ENCODE assay signal across 8 cellular contexts in genomic region chr14:20970983-20971704, GRCh38. TPM values are rescaled to one million over a fixed set of nuclear protein-coding genes. Genes with fewer than 3 reads are reported as not detected.
DNase-seq lines count a peak whose midpoint lies in the region; ATAC-seq and TF ChIP-seq lines count a peak whose summit lies in the region.

No MANE protein-coding gene starts in this region.

- H3K36me3 ChIP-seq in SJCRH30 (no peaks in the 10 kb centered on the region), suprapubic skin (no peaks in the 10 kb centered on the region)

- no peak for TF ChIP-seq EP300 in suprapubic skin (IDR thresholded peaks at IDR 0.05)

- H3K4me3 ChIP-seq in SJCRH30 (peak overlapping the region; percentile 64), suprapubic skin (peak overlapping the region; percentile 64)

- DNase-seq in GF-D8 (lab: John Stamatoyannopoulos, UW) (peak; percentile 40), H9 (peak; percentile 94), LoVo (ENCODE audit: low spot score) (peak; percentile 87), SJCRH30 (peak; percentile 77 to 89), glomerular visceral epithelial cell (ENCODE audit: extremely low spot score) (peak; percentile 91), omental fat pad (ENCODE audit: low spot score) (peak; percentile 77), suprapubic skin (ENCODE audit: low spot score in 2 of 2) (peak; percentile 89 to 91)
- peak; percentile 81 for DNase-seq in activated naive CD4-positive, alpha-beta T cell treated with Interleukin-2 at 50 U/mL for 16 hours

- H3K9ac ChIP-seq in H9 (ENCODE audit: extremely low read depth, insufficient read length, low read length) = peak overlapping the region; percentile 60

- H3K27me3 Mint-ChIP-seq in H9 (ENCODE audit: low read depth) = peaks cover 31% of the 10 kb centered on the region

- H3K27ac ChIP-seq in H9 (ENCODE audit: insufficient read length, low read depth, low read length) (no peak overlapping the region), SJCRH30 (peak overlapping the region; percentile 16; the same call in 1 of the 2 replicates), suprapubic skin (peak overlapping the region; percentile 59)

- H3K27ac Mint-ChIP-seq in H9 = peak overlapping the region; percentile 89 to 99 (median 97); a peak in 6 of 7 replicates

- H3T11ph ChIP-seq in H9 (ENCODE audit: low read length) = no peak overlapping the region

- H3K4ac ChIP-seq in H9 (ENCODE audit: low read depth, low read length) = no peak overlapping the region

- no peaks in the 10 kb centered on the region for H3K27me3 ChIP-seq in H9 (ENCODE audit: insufficient read depth, low read length)
- H3K27me3 ChIP-seq in SJCRH30 = no peaks in the 10 kb centered on the region
- no peaks in the 10 kb centered on the region for H3K27me3 ChIP-seq in suprapubic skin

- H4K8ac ChIP-seq in H9 (replicated peaks; ENCODE audit: insufficient read length, low read depth, low read length) = no peak overlapping the region

- H3K23ac ChIP-seq in H9 (ENCODE audit: insufficient read length, low read depth, low read length) = no peak overlapping the region

- H3K56ac ChIP-seq in H9 (ENCODE audit: insufficient read length, low read depth, low read length) = no peak overlapping the region

- no peaks in the 10 kb centered on the region for H3K79me2 ChIP-seq in H9 (ENCODE audit: insufficient read depth, low read length)

- H3K4me1 ChIP-seq in H9 (ENCODE audit: insufficient read depth, low read length) (no peaks in the 10 kb centered on the region), SJCRH30 (peaks cover 7% of the 10 kb centered on the region), suprapubic skin (peaks cover 22% of the 10 kb centered on the region)

- no peak overlapping the region for H4K5ac ChIP-seq in H9 (ENCODE audit: insufficient read length, low read depth, low read length)

- no peak for TF ChIP-seq POLR2A in suprapubic skin (IDR thresholded peaks at IDR 0.05)

- H2BK120ac ChIP-seq in H9 (ENCODE audit: low read depth, low read length, poor library complexity, severe bottlenecking) = no peak overlapping the region

- peak; percentile 96 for ATAC-seq in omental fat pad (ENCODE audit: low FRiP score)

- peak overlapping the region; percentile 75 for H3K4me2 ChIP-seq in H9 (ENCODE audit: insufficient read depth, insufficient read length, low read length)

- peak overlapping the region; percentile 6 for H3K18ac ChIP-seq in H9 (ENCODE audit: insufficient read length, low read depth, low read length)

- H3K9me3 Mint-ChIP-seq in H9 = no peaks in the 10 kb centered on the region

- no peak overlapping the region for H2BK20ac ChIP-seq in H9 (ENCODE audit: low read depth, low read length, poor library complexity, severe bottlenecking)

- H3K23me2 ChIP-seq in H9 (ENCODE audit: insufficient read length, low read depth, low read length, poor library complexity, severe bottlenecking) = peaks cover 6% of the 10 kb centered on the region

- H3K4me1 Mint-ChIP-seq in H9 = peaks cover 8 to 12% of the 10 kb centered on the region in 2 experiments

- no peak overlapping the region for H2BK12ac ChIP-seq in H9 (ENCODE audit: insufficient read length, low read depth, low read length)

- no peak overlapping the region for H2AK5ac ChIP-seq in H9 (ENCODE audit: insufficient read length, low read length)

- no peaks in the 10 kb centered on the region for H4K20me1 ChIP-seq in H9 (ENCODE audit: control insufficient read depth, insufficient read depth, insufficient read length)

- no peak overlapping the region for H2BK5ac ChIP-seq in H9 (ENCODE audit: insufficient read length, low read length)

- H4K91ac ChIP-seq in H9 (ENCODE audit: insufficient read length, low read depth, low read length) = no peak overlapping the region

- peak overlapping the region; percentile 91 to 94 for H3K4me3 Mint-ChIP-seq in H9

- WGBS in H9 (ENCODE audit: extremely low coverage, insufficient read length, low lambda C conversion rate) = no CpG with 5 or more reads among the region's 47 CpGs
- 0% methylated on average over 12 of the region's 47 CpGs for WGBS in suprapubic skin

- peak overlapping the region; percentile 6 for H2AFZ ChIP-seq in H9 (ENCODE audit: low read length)

- peak overlapping the region; percentile 77; the same call in 1 of the 2 replicates for H3K14ac ChIP-seq in H9 (ENCODE audit: insufficient read depth, low read length)

- no peaks in the 10 kb centered on the region for H3K9me3 ChIP-seq in H9 (ENCODE audit: control insufficient read depth, low read depth, low read length)
- no peaks in the 10 kb centered on the region for H3K9me3 ChIP-seq in SJCRH30 (replicated peaks)
- H3K9me3 ChIP-seq in suprapubic skin = no peaks in the 10 kb centered on the region

- H2BK15ac ChIP-seq in H9 (ENCODE audit: low read depth, low read length) = no peak overlapping the region

- TF ChIP-seq CTCF in H9 (conservative IDR thresholded peaks at IDR 0.05) (peak; percentile 86), omental fat pad (IDR thresholded peaks at IDR 0.05) (peak in 2 of 3 donors; percentile 72 to 77), suprapubic skin (IDR thresholded peaks at IDR 0.05) (peak; percentile 81 to 90)

- H3K79me1 ChIP-seq in H9 (ENCODE audit: insufficient read depth, low read depth, low read length, poor library complexity, severe bottlenecking) = no peaks in the 10 kb centered on the region

- no peaks in the 10 kb centered on the region for H3K36me3 Mint-ChIP-seq in H9 (ENCODE audit: insufficient read depth in 1 of 3, low read depth in 3 of 3)

RNA-seq across cellular contexts. Expression of gene RNASE2, which starts 15.9 kb away (rescaled TPM):
- total RNA-seq in H9 (2021) (not detected in 2 replicates), omental fat pad (1 to 10 TPM; 2.5 to 8.2 (median 5.5) TPM), suprapubic skin (1 to 10 TPM in 1 of 4 donors, not detected in 3; 1.6 TPM)
- total RNA-seq in SJCRH30 (2014; rRNA removed; shearing (Covaris generic)) = not detected in 2 replicates

RNA-seq across cellular contexts. Expression of gene METTL17, which starts 18.6 kb away (rescaled TPM):
- total RNA-seq in H9 (2021) = 77.9 and 81.4 TPM in 2 replicates
- total RNA-seq in SJCRH30 (2014; rRNA removed; shearing (Covaris generic)) = 49.6 and 70.4 TPM in 2 replicates
- 10 to 100 TPM; 36.8 to 89.7 (median 51.3) TPM for total RNA-seq in omental fat pad
- 100 to 1,000 TPM in 2 of 4 donors, 10 to 100 TPM in 2; 64.9 to 332 (median 96.3) TPM for total RNA-seq in suprapubic skin

RNA-seq across cellular contexts. Expression of gene SLC39A2, which starts 27.9 kb away (rescaled TPM):
- not detected in 2 replicates for total RNA-seq in H9 (2021)
- total RNA-seq in SJCRH30 (2014; rRNA removed; shearing (Covaris generic)) = 0.06 TPM in 1 of 2 replicates, not detected in the other
- not detected for total RNA-seq in omental fat pad
- 10 to 100 TPM in 3 of 4 donors, 1 to 10 TPM in 1; 5.1 to 46.7 (median 33.7) TPM for total RNA-seq in suprapubic skin

RNA-seq across cellular contexts. Expression of gene NDRG2, which starts 53.7 kb away (rescaled TPM):
- total RNA-seq in H9 (2021) (18.1 and 20.6 TPM in 2 replicates), omental fat pad (100 to 1,000 TPM; 169 to 444 (median 218) TPM), suprapubic skin (100 to 1,000 TPM; 269 to 433 (median 295) TPM)
- 4.9 and 5.8 TPM in 2 replicates for total RNA-seq in SJCRH30 (2014; rRNA removed; shearing (Covaris generic))

RNA-seq across cellular contexts. Expression of gene TPPP2, which starts 58.9 kb away (rescaled TPM):
- total RNA-seq in H9 (2021) (not detected in 2 replicates), omental fat pad (not detected), suprapubic skin (not detected)
- not detected in 2 replicates for total RNA-seq in SJCRH30 (2014; rRNA removed; shearing (Covaris generic))

Comparison
In these comparisons a context has a peak if more than half of its experiments do, and no peak if none do; other contexts are left out.
1. DNase-seq: peak in every context shown above with its lines; median percentile 94 in H9; 91 in glomerular visceral epithelial cell; 90 in suprapubic skin; 87 in LoVo; 83 in SJCRH30; 81 in activated naive CD4-positive, alpha-beta T cell treated with Interleukin-2 at 50 U/mL for 16 hours; 77 in omental fat pad; 40 in GF-D8.